27 cellular contexts compared by ENCODE assay signal in genomic region chr10:130800281-130800680, GRCh38.
"Had no signal": no experiment of that assay in that cellular context is flagged by ENCODE, and none has a peak within 500 bp of the region (broad histone marks: within the 10 kb centered on the region; RNA-seq: fewer than 3 reads in every experiment).

No MANE protein-coding gene starts in this region.

- H3K9me3 Mint-ChIP-seq: natural killer cell; stimulated activated effector memory CD8-positive, alpha-beta T cell treated with anti-CD3 and anti-CD28 coated beads, Interleukin-12 subunit alpha, Interleukin-12 subunit beta, amount 100 ng/mL, for 72 hours; stimulated activated naive CD8-positive, alpha-beta T cell treated with anti-CD3 and anti-CD28 coated beads, Interleukin-15, Interleukin-2, amounts not matched to agents 100 ng/mL and 50 ng/mL, for 24 hours; type B pancreatic cell had no signal

- H3K27ac ChIP-seq: neural progenitor cell, pancreas, psoas muscle, right lobe of liver, sigmoid colon, suprapubic skin, testis, tibial artery, transverse colon, upper lobe of right lung, uterus had no signal

- FAIRE-seq: pancreas, small intestine had no signal

- H3K36me3 Mint-ChIP-seq: naive thymus-derived CD4-positive, alpha-beta T cell; natural killer cell; neural progenitor cell; stimulated activated effector memory CD8-positive, alpha-beta T cell treated with anti-CD3 and anti-CD28 coated beads, Interleukin-12 subunit alpha, Interleukin-12 subunit beta, amount 100 ng/mL, for 72 hours; stimulated activated naive B cell treated with anti-CD40 and anti-IgM and Interleukin-4, amounts not matched to agents 10 μg/mL and 1 μg/mL and 100 μg/mL, for 72 hours; type B pancreatic cell had no signal

- H3K27me3 Mint-ChIP-seq: stimulated activated naive B cell treated with anti-CD40 and anti-IgM and Interleukin-4, amounts not matched to agents 10 μg/mL and 1 μg/mL and 100 μg/mL, for 72 hours; stimulated activated naive CD8-positive, alpha-beta T cell treated with anti-CD3 and anti-CD28 coated beads, Interleukin-15, Interleukin-2, amounts not matched to agents 100 ng/mL and 50 ng/mL, for 24 hours had no signal

- H3K4me3 ChIP-seq: neural progenitor cell, pancreas, psoas muscle, right lobe of liver, sigmoid colon, suprapubic skin, testis, tibial artery, transverse colon, upper lobe of right lung, uterus had no signal

- H3K4me1 ChIP-seq: neural progenitor cell, pancreas, psoas muscle, right lobe of liver, sigmoid colon, suprapubic skin, testis, tibial artery, transverse colon, upper lobe of right lung, uterus had no signal

- H3K4me1 Mint-ChIP-seq: naive thymus-derived CD4-positive, alpha-beta T cell; natural killer cell; nephron; stimulated activated effector memory CD8-positive, alpha-beta T cell treated with anti-CD3 and anti-CD28 coated beads, Interleukin-12 subunit alpha, Interleukin-12 subunit beta, amount 100 ng/mL, for 72 hours; stimulated activated naive B cell treated with anti-CD40 and anti-IgM and Interleukin-4, amounts not matched to agents 10 μg/mL and 1 μg/mL and 100 μg/mL, for 72 hours had no signal

- H3K9ac ChIP-seq: neural progenitor cell had no signal

- H3K27me3 ChIP-seq: neural progenitor cell, right lobe of liver, sigmoid colon, suprapubic skin, testis, tibial artery, transverse colon, upper lobe of right lung, uterus had no signal

- DNase-seq: naive thymus-derived CD4-positive, alpha-beta T cell; natural killer cell; occipital lobe; psoas muscle; right cardiac atrium; right lobe of liver; sigmoid colon; small intestine; stimulated activated CD4-positive, alpha-beta T cell treated with anti-CD3 and anti-CD28 coated beads, Interleukin-15, amount 100 ng/mL, for 24 hours; stimulated activated CD4-positive, alpha-beta T cell treated with anti-CD3 and anti-CD28 coated beads, Interleukin-2, amount 100 ng/mL, for 24 hours; stimulated activated CD4-positive, alpha-beta T cell treated with anti-CD3 and anti-CD28 coated beads, Interleukin-2, amount 100 ng/mL, for 48 hours; stimulated activated CD4-positive, alpha-beta T cell treated with anti-CD3 and anti-CD28 coated beads, Interleukin-4, amount 100 ng/mL, for 24 hours; stimulated activated naive B cell treated with anti-CD40 and anti-IgM and Interleukin-4, amounts not matched to agents 10 μg/mL and 1 μg/mL and 100 μg/mL, for 72 hours; stimulated activated naive CD4-positive, alpha-beta T cell treated with Interleukin-2 at 50 U/mL for 16 hours; testis; tibial artery; transverse colon; uterus had no signal

- H3K4me2 ChIP-seq: neural progenitor cell had no signal

- H3K4me3 Mint-ChIP-seq: naive thymus-derived CD4-positive, alpha-beta T cell; natural killer cell; nephron; neural progenitor cell; stimulated activated effector memory CD8-positive, alpha-beta T cell treated with anti-CD3 and anti-CD28 coated beads, Interleukin-12 subunit alpha, Interleukin-12 subunit beta, amount 100 ng/mL, for 72 hours; stimulated activated naive B cell treated with anti-CD40 and anti-IgM and Interleukin-4, amounts not matched to agents 10 μg/mL and 1 μg/mL and 100 μg/mL, for 72 hours; stimulated activated naive CD8-positive, alpha-beta T cell treated with anti-CD3 and anti-CD28 coated beads, Interleukin-15, Interleukin-2, amounts not matched to agents 100 ng/mL and 50 ng/mL, for 24 hours; type B pancreatic cell had no signal

- H3K9me3 ChIP-seq: pancreas, psoas muscle, right lobe of liver, sigmoid colon, suprapubic skin, testis, tibial artery, transverse colon, upper lobe of right lung, uterus had no signal

- ATAC-seq: naive thymus-derived CD4-positive, alpha-beta T cell; natural killer cell; pancreas; psoas muscle; right cardiac atrium; right lobe of liver; stimulated activated effector memory CD8-positive, alpha-beta T cell treated with anti-CD3 and anti-CD28 coated beads, Interleukin-12 subunit alpha, Interleukin-12 subunit beta, amount 100 ng/mL, for 72 hours; stimulated activated naive B cell treated with anti-CD40 and anti-IgM and Interleukin-4, amounts not matched to agents 10 μg/mL and 1 μg/mL and 100 μg/mL, for 72 hours; upper lobe of right lung had no signal

- H3K27ac Mint-ChIP-seq: naive thymus-derived CD4-positive, alpha-beta T cell; natural killer cell; nephron; neural progenitor cell; progenitor cell of endocrine pancreas; stimulated activated effector memory CD8-positive, alpha-beta T cell treated with anti-CD3 and anti-CD28 coated beads, Interleukin-12 subunit alpha, Interleukin-12 subunit beta, amount 100 ng/mL, for 72 hours; stimulated activated naive B cell treated with anti-CD40 and anti-IgM and Interleukin-4, amounts not matched to agents 10 μg/mL and 1 μg/mL and 100 μg/mL, for 72 hours; stimulated activated naive CD8-positive, alpha-beta T cell treated with anti-CD3 and anti-CD28 coated beads, Interleukin-15, Interleukin-2, amounts not matched to agents 100 ng/mL and 50 ng/mL, for 24 hours; type B pancreatic cell had no signal

- H3K36me3 ChIP-seq: neural progenitor cell, pancreas, right lobe of liver, sigmoid colon, suprapubic skin, tibial artery, transverse colon, upper lobe of right lung, uterus had no signal
